ENCODE assay signal across 16 cellular contexts in the genomic region with DNA sequence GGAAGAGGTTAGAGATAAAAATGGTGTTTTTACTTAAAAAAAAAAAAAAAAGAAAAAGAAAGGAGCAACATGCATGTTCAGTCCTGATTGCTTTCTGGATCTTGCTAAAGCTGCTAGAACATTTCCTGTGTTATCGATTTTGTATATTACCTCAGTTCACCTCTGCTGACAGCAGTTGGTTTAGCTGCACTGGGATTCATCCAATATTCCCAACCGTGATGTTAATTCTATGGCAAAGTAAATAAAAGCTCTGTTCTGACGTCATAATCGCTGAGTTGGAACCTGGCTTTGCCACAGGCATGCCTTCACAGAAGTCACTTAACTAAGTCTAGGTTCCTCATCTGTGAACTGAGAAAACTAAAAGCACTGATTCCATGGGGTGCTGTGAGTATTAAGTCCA.
DNase-seq lines count a peak whose midpoint lies in the region; TF ChIP-seq lines count a peak whose summit lies in the region.
"Had no signal": no experiment of that assay in that cellular context is flagged by ENCODE, and none has a peak within 500 bp of the region (broad histone marks: within the 10 kb centered on the region; RNA-seq: fewer than 3 reads in every experiment).

No MANE protein-coding gene starts in this region.

- H2AFZ ChIP-seq in osteoblast (ENCODE audit: low read length) = peak overlapping the region; percentile 2

- no peaks in the 10 kb centered on the region for H3K36me3 ChIP-seq in osteoblast (ENCODE audit: insufficient read depth, low read length)
- H3K36me3 ChIP-seq: sigmoid colon, stomach had no signal

- no peaks in the 10 kb centered on the region for H3K9me3 ChIP-seq in osteoblast (ENCODE audit: low read depth, low read length)
- H3K9me3 ChIP-seq: Caco-2, sigmoid colon, stomach had no signal

- H3K4me2 ChIP-seq in osteoblast (ENCODE audit: insufficient read depth, low read length) = no peak overlapping the region

- DNase-seq in H4 (ENCODE audit: low spot score) (peak; percentile 71), SHP77 treated with DMSO at 0.1 percent for 48 hours (lab: John Stamatoyannopoulos, UW) (peak; percentile 4), fibroblast of gingiva (ENCODE audit: low read depth) (peak; percentile 12), osteoblast (ENCODE audit: insufficient read length, low spot score, missing footprints) (no peak), Ammon's horn (ENCODE audit: low spot score) (no peak), GM10266 (ENCODE audit: extremely low spot score) (no peak), NCI-H2171 (lab: John Stamatoyannopoulos, UW) (no peak)
- DNase-seq: activated CD4-positive, alpha-beta T cell treated with anti-CD3 and anti-CD28 coated beads, Interleukin-2, amount 10 ng/mL, durations not matched to agents 7 days and 5 days; amniotic stem cell; Caco-2; endodermal cell; Kasumi-1; sigmoid colon; stimulated activated CD4-positive, alpha-beta T cell treated with anti-CD3 and anti-CD28 coated beads, Interleukin-1b, Interleukin-23, amount 100 ng/mL, for 48 hours; stomach had no signal

- H3K27me3 ChIP-seq in osteoblast (ENCODE audit: insufficient read depth, low read length) = no peaks in the 10 kb centered on the region
- H3K27me3 ChIP-seq: sigmoid colon, stomach had no signal

- no peaks in the 10 kb centered on the region for H3K79me2 ChIP-seq in osteoblast (ENCODE audit: insufficient read depth, low read length)

- H4K20me1 ChIP-seq in osteoblast (ENCODE audit: insufficient read depth, low read length) = no peaks in the 10 kb centered on the region

- no peak overlapping the region for H3K4me3 ChIP-seq in osteoblast (ENCODE audit: insufficient read depth, low read length)
- H3K4me3 ChIP-seq: GM12878, sigmoid colon, stomach had no signal

- TF ChIP-seq CTCF in osteoblast (IDR thresholded peaks at IDR 0.05; ENCODE audit: extremely low read depth, low read depth, low read length) (no peak), GM10266 (IDR thresholded peaks at IDR 0.05; ENCODE audit: control insufficient read depth, insufficient read depth, low read depth, missing control alignments) (no peak)

- peaks cover 10% of the 10 kb centered on the region for H3K4me1 ChIP-seq in osteoblast (ENCODE audit: insufficient read depth, low read length)
- H3K4me1 ChIP-seq: sigmoid colon had no signal

- peak overlapping the region; percentile 58 for H3K27ac ChIP-seq in osteoblast (ENCODE audit: low read depth, low read length)
- H3K27ac ChIP-seq: sigmoid colon, stomach had no signal

Comparison
In these comparisons a context has a peak if more than half of its experiments do, and no peak if none do; other contexts are left out.
1. DNase-seq: peak in H4 (single experiment), SHP77 treated with DMSO at 0.1 percent for 48 hours (single experiment) and fibroblast of gingiva (single experiment); none in osteoblast (single experiment), Ammon's horn (single experiment), GM10266 (single experiment) and NCI-H2171 (single experiment).